19 cellular contexts compared by ENCODE assay signal in genomic region chr6:63803371-63803770, GRCh38.
"Had no signal": no experiment of that assay in that cellular context is flagged by ENCODE, and none has a peak within 500 bp of the region (broad histone marks: within the 10 kb centered on the region; RNA-seq: fewer than 3 reads in every experiment).

No MANE protein-coding gene starts in this region.

- H3K9me3 Mint-ChIP-seq: activated CD4-positive, alpha-beta memory T cell treated with anti-CD3 and anti-CD28 coated beads for 36 hours; brain; endodermal cell; mesothelial cell of epicardium; nephron progenitor cell; stimulated activated naive CD8-positive, alpha-beta T cell treated with anti-CD3 and anti-CD28 coated beads, Interleukin-15, Interleukin-2, amounts not matched to agents 100 ng/mL and 50 ng/mL, for 24 hours; T-cell had no signal

- H3K27me3 ChIP-seq: right atrium auricular region, testis, upper lobe of left lung had no signal

- ATAC-seq: activated CD4-positive, alpha-beta T cell treated with anti-CD3 and anti-CD28 coated beads for 36 hours; T-cell; WTC11 had no signal

- H3K4me3 Mint-ChIP-seq: activated CD4-positive, alpha-beta memory T cell treated with anti-CD3 and anti-CD28 coated beads for 36 hours; activated CD4-positive, alpha-beta T cell treated with anti-CD3 and anti-CD28 coated beads for 36 hours; brain; endodermal cell; mesothelial cell of epicardium; nephron progenitor cell; stimulated activated naive CD8-positive, alpha-beta T cell treated with anti-CD3 and anti-CD28 coated beads, Interleukin-15, Interleukin-2, amounts not matched to agents 100 ng/mL and 50 ng/mL, for 24 hours; T-cell; WTC11 had no signal

- H3K9me3 ChIP-seq: right atrium auricular region, testis, upper lobe of left lung had no signal

- H3K4me1 Mint-ChIP-seq: activated CD4-positive, alpha-beta T cell treated with anti-CD3 and anti-CD28 coated beads for 36 hours; T-cell had no signal

- DNase-seq: activated CD4-positive, alpha-beta memory T cell treated with anti-CD3 and anti-CD28 coated beads for 36 hours; activated CD4-positive, alpha-beta T cell treated with anti-CD3 and anti-CD28 coated beads for 36 hours; activated naive CD4-positive, alpha-beta T cell treated with Interleukin-2 at 50 U/mL for 16 hours; activated T-cell treated with anti-CD3 and anti-CD28 coated beads for 4 hours; central memory CD4-positive, alpha-beta T cell; endodermal cell; foreskin melanocyte; nephron progenitor cell; stimulated activated CD4-positive, alpha-beta T cell treated with anti-CD3 and anti-CD28 coated beads, Interleukin-2, amount 100 ng/mL, for 48 hours; T-cell; testis; upper lobe of left lung had no signal

- H3K27ac ChIP-seq: right atrium auricular region, SK-N-MC, testis, upper lobe of left lung had no signal

- H3K4me1 ChIP-seq: right atrium auricular region, testis had no signal

- H3K27me3 Mint-ChIP-seq: activated CD4-positive, alpha-beta memory T cell treated with anti-CD3 and anti-CD28 coated beads for 36 hours; activated CD4-positive, alpha-beta T cell treated with anti-CD3 and anti-CD28 coated beads for 36 hours; brain had no signal

- H3K4me3 ChIP-seq: right atrium auricular region, SK-N-MC, testis, upper lobe of left lung had no signal

- H3K36me3 ChIP-seq: right atrium auricular region, upper lobe of left lung had no signal

- H3K27ac Mint-ChIP-seq: activated CD4-positive, alpha-beta memory T cell treated with anti-CD3 and anti-CD28 coated beads for 36 hours; activated CD4-positive, alpha-beta T cell treated with anti-CD3 and anti-CD28 coated beads for 36 hours; endodermal cell; mesothelial cell of epicardium; nephron progenitor cell; progenitor cell of endocrine pancreas; stimulated activated naive CD8-positive, alpha-beta T cell treated with anti-CD3 and anti-CD28 coated beads, Interleukin-15, Interleukin-2, amounts not matched to agents 100 ng/mL and 50 ng/mL, for 24 hours; T-cell; WTC11 had no signal

- H3K36me3 Mint-ChIP-seq: activated CD4-positive, alpha-beta memory T cell treated with anti-CD3 and anti-CD28 coated beads for 36 hours; brain; mesothelial cell of epicardium; T-cell had no signal
